ENCODE assay signal across 8 cellular contexts in genomic region chr3:143972495-143973351, GRCh38. TPM values are rescaled to one million over a fixed set of nuclear protein-coding genes. Genes with fewer than 3 reads are reported as not detected.
A peak's percentile ranks its signal among the peaks of the same experiment; 100 is the strongest.
DNase-seq lines count a peak whose midpoint lies in the region; ATAC-seq lines count a peak whose summit lies in the region.

No MANE protein-coding gene starts in this region.

- H3K4me1 Mint-ChIP-seq in activated T-cell treated with anti-CD3 and anti-CD28 coated beads, Interleukin-2, amount 50 U/mL, for 72 hours (ENCODE audit: low read depth): peaks cover 37% of the 10 kb centered on the region

- no peaks in the 10 kb centered on the region for H3K9me3 Mint-ChIP-seq in activated T-cell treated with anti-CD3 and anti-CD28 coated beads, Interleukin-2, amount 50 U/mL, for 72 hours

- H3K36me3 ChIP-seq in muscle layer of colon (ENCODE audit: insufficient read depth, low read length): no peaks in the 10 kb centered on the region

- peak; percentile 35 for ATAC-seq in GM21529 (IDR thresholded peaks at IDR 0.05; ENCODE audit: unreplicated experiment)
- ATAC-seq in activated T-cell treated with anti-CD3 and anti-CD28 coated beads, Interleukin-2, amount 50 U/mL, for 72 hours (replicated peaks in 1 of 2): peak; percentile 39 to 43
- peak; percentile 57 for ATAC-seq in esophagus mucosa

- peaks cover 0 to 3% of the 10 kb centered on the region in 2 donors for H3K36me3 Mint-ChIP-seq in activated T-cell treated with anti-CD3 and anti-CD28 coated beads, Interleukin-2, amount 50 U/mL, for 72 hours (ENCODE audit: insufficient read depth in 2 of 2)

- H3K27me3 ChIP-seq in muscle layer of colon (ENCODE audit: control insufficient read depth in 1 of 2, insufficient read depth in 2 of 2, low read length in 2 of 2): no peaks in the 10 kb centered on the region

- peaks cover 28% of the 10 kb centered on the region for H3K4me1 ChIP-seq in muscle layer of colon (ENCODE audit: insufficient read depth, low read length)

- no peaks in the 10 kb centered on the region for H3K9me3 ChIP-seq in muscle layer of colon (ENCODE audit: low read length)

- DNase-seq in DMS53 (lab: John Stamatoyannopoulos, UW) (peak; percentile 87), HuH-7.5 (ENCODE audit: low spot score) (peak; percentile 37), OCI-M1 (lab: John Stamatoyannopoulos, UW) (peak; percentile 89)
- DNase-seq in activated T-cell treated with anti-CD3 and anti-CD28 coated beads, Interleukin-2, amount 50 U/mL, for 72 hours: peak; percentile 64 to 70
- peak; percentile 32 to 37 for DNase-seq in stimulated activated CD8-positive, alpha-beta memory T cell treated with anti-CD3 and anti-CD28 coated beads, Interleukin-7, amount 100 ng/mL, for 1 hour (ENCODE audit: low read depth in 2 of 2)

- H3K4me3 ChIP-seq in muscle layer of colon (ENCODE audit: low read depth in 1 of 2, low read length in 2 of 2): peak overlapping the region; percentile 86 to 89

- peak overlapping the region; percentile 74 for H3K27ac Mint-ChIP-seq in activated T-cell treated with anti-CD3 and anti-CD28 coated beads, Interleukin-2, amount 50 U/mL, for 72 hours

- H3K9ac ChIP-seq in muscle layer of colon (ENCODE audit: low read length): peak overlapping the region; percentile 92

- H3K27ac ChIP-seq in muscle layer of colon (ENCODE audit: low read depth, low read length): peak overlapping the region; percentile 93

- H3K4me3 Mint-ChIP-seq in activated T-cell treated with anti-CD3 and anti-CD28 coated beads, Interleukin-2, amount 50 U/mL, for 72 hours: peak overlapping the region; percentile 90 to 95

- peaks cover 9% of the 10 kb centered on the region for H3K27me3 Mint-ChIP-seq in activated T-cell treated with anti-CD3 and anti-CD28 coated beads, Interleukin-2, amount 50 U/mL, for 72 hours (ENCODE audit: low read depth)

RNA-seq across cellular contexts. Expression of gene DIPK2A, which starts 1.1 kb away (rescaled TPM):
- 10 to 100 TPM in 1 of 2 donors, 1 to 10 TPM in 1; 9.4 to 10.4 TPM for total RNA-seq in activated T-cell treated with anti-CD3 and anti-CD28 coated beads, Interleukin-2, amount 50 U/mL, for 72 hours
- total RNA-seq in esophagus mucosa: 15.8 TPM

Comparison
In these comparisons a context has a peak if more than half of its experiments do, and no peak if none do; other contexts are left out.
1. Peak in every context shown above with its lines: DNase-seq, ATAC-seq, H3K4me3 ChIP-seq and H3K27ac ChIP-seq.
2. DNase-seq: peak in every context shown above with its lines; median percentile 89 in OCI-M1; 87 in DMS53; 67 in activated T-cell treated with anti-CD3 and anti-CD28 coated beads, Interleukin-2, amount 50 U/mL, for 72 hours; 37 in HuH-7.5; 34 in stimulated activated CD8-positive, alpha-beta memory T cell treated with anti-CD3 and anti-CD28 coated beads, Interleukin-7, amount 100 ng/mL, for 1 hour.